In genomic region chr16:30997887-30998711, GRCh38 we compare ENCODE assay signal across 9 cellular contexts. TPM values are rescaled to one million over a fixed set of nuclear protein-coding genes. Genes with fewer than 3 reads are reported as not detected.
DNase-seq lines count a peak whose midpoint lies in the region; ATAC-seq and TF ChIP-seq lines count a peak whose summit lies in the region.
"Had no signal": no experiment of that assay in that cellular context is flagged by ENCODE, and none has a peak within 500 bp of the region (broad histone marks: within the 10 kb centered on the region; RNA-seq: fewer than 3 reads in every experiment).

No MANE protein-coding gene starts in this region.

- H3K27me3 ChIP-seq in kidney epithelial cell (ENCODE audit: control insufficient read depth, insufficient read depth, low read length) = peaks cover 3% of the 10 kb centered on the region

- no peaks in the 10 kb centered on the region for H3K4me1 ChIP-seq in urinary bladder (ENCODE audit: insufficient read depth)

- in situ Hi-C loops in astrocyte of the spinal cord (cut with HindIII; ENCODE audit: low sequenced_read_pairs) = no loop called here

- no peaks in the 10 kb centered on the region for H3K9me3 Mint-ChIP-seq in activated T-cell treated with anti-CD3 and anti-CD28 coated beads, Interleukin-2, amount 50 U/mL, for 4 hours

- no peaks in the 10 kb centered on the region for H3K36me3 Mint-ChIP-seq in activated T-cell treated with anti-CD3 and anti-CD28 coated beads, Interleukin-2, amount 50 U/mL, for 4 hours (ENCODE audit: insufficient read depth)

- H3K36me3 ChIP-seq in kidney epithelial cell (ENCODE audit: control insufficient read depth, insufficient read depth, low read length) = no peaks in the 10 kb centered on the region
- H3K36me3 ChIP-seq in urinary bladder (ENCODE audit: insufficient read depth) = no peaks in the 10 kb centered on the region

- no peak for ATAC-seq in activated T-cell treated with anti-CD3 and anti-CD28 coated beads, Interleukin-2, amount 50 U/mL, for 4 hours
- ATAC-seq in HG02610 (IDR thresholded peaks at IDR 0.05; ENCODE audit: unreplicated experiment) = no peak

- peaks cover 8% of the 10 kb centered on the region for H3K4me1 Mint-ChIP-seq in activated T-cell treated with anti-CD3 and anti-CD28 coated beads, Interleukin-2, amount 50 U/mL, for 4 hours (ENCODE audit: low read depth)

- no peak for TF ChIP-seq CTCF in astrocyte of the spinal cord (IDR thresholded peaks at IDR 0.05; ENCODE audit: low read depth, low read length)
- TF ChIP-seq CTCF in kidney epithelial cell (IDR thresholded peaks at IDR 0.05; ENCODE audit: insufficient read depth, low read length, poor library complexity, severe bottlenecking) = no peak

- no peak overlapping the region for H3K27ac ChIP-seq in urinary bladder (ENCODE audit: low read depth)

- no peak for DNase-seq in activated T-cell treated with anti-CD3 and anti-CD28 coated beads, Interleukin-2, amount 50 U/mL, for 4 hours
- no peak for DNase-seq in activated T-cell treated with anti-CD3 and anti-CD28 coated beads, Interleukin-2, amount 50 U/mL, for 1 hour
- DNase-seq in astrocyte of the spinal cord (ENCODE audit: low read depth, low spot score) (peak; percentile 77), kidney epithelial cell (ENCODE audit: low read depth) (peak; percentile 67), HT-29 (ENCODE audit: low spot score) (no peak), NOMO-1 (lab: John Stamatoyannopoulos, UW; ENCODE audit: unreplicated experiment in 2 of 2) (no peak)
- DNase-seq: DND-41 had no signal

- WGBS in urinary bladder = 70% methylated on average over 18 of the region's 18 CpGs

- H3K27me3 Mint-ChIP-seq in activated T-cell treated with anti-CD3 and anti-CD28 coated beads, Interleukin-2, amount 50 U/mL, for 4 hours (ENCODE audit: low read depth) = no peaks in the 10 kb centered on the region

- H3K4me3 ChIP-seq in astrocyte of the spinal cord (ENCODE audit: low read depth, low read length) (no peak overlapping the region), kidney epithelial cell (ENCODE audit: low read depth, low read length) (no peak overlapping the region), urinary bladder (ENCODE audit: low read depth, low read length) (peak overlapping the region; percentile 49)

- peak overlapping the region; percentile 52 for H3K4me3 Mint-ChIP-seq in activated T-cell treated with anti-CD3 and anti-CD28 coated beads, Interleukin-2, amount 50 U/mL, for 4 hours

RNA-seq across cellular contexts. Expression of gene STX1B, which starts 12.3 kb away (rescaled TPM):
- total RNA-seq in activated T-cell treated with anti-CD3 and anti-CD28 coated beads, Interleukin-2, amount 50 U/mL, for 4 hours = under 1 TPM; 0.25 to 0.69 (median 0.43) TPM
- total RNA-seq in kidney epithelial cell = 0.07 and 0.29 TPM in 2 replicates
- 0.74 TPM for total RNA-seq in urinary bladder
- polyA plus RNA-seq in urinary bladder = 0.47 TPM
- total RNA-seq in HT-29 (2014; rRNA removed; shearing (Covaris generic)) = not detected in 2 replicates

RNA-seq across cellular contexts. Expression of gene HSD3B7, which starts 13.1 kb away (rescaled TPM):
- total RNA-seq in activated T-cell treated with anti-CD3 and anti-CD28 coated beads, Interleukin-2, amount 50 U/mL, for 4 hours = 1 to 10 TPM; 1.2 to 2.0 (median 1.3) TPM
- 11.5 and 13.8 TPM in 2 replicates for total RNA-seq in kidney epithelial cell
- 11.0 TPM for total RNA-seq in urinary bladder
- polyA plus RNA-seq in urinary bladder = 20.3 TPM
- 24.7 and 28.9 TPM in 2 replicates for total RNA-seq in HT-29 (2014; rRNA removed; shearing (Covaris generic))

RNA-seq across cellular contexts. Expression of gene STX4, which starts 35.3 kb away (rescaled TPM):
- 10 to 100 TPM; 53.1 to 81.7 (median 63.8) TPM for total RNA-seq in activated T-cell treated with anti-CD3 and anti-CD28 coated beads, Interleukin-2, amount 50 U/mL, for 4 hours
- total RNA-seq in kidney epithelial cell = 26.3 and 28.0 TPM in 2 replicates
- 18.0 TPM for total RNA-seq in urinary bladder
- polyA plus RNA-seq in urinary bladder = 68.2 TPM
- 17.1 and 17.9 TPM in 2 replicates for total RNA-seq in HT-29 (2014; rRNA removed; shearing (Covaris generic))

RNA-seq across cellular contexts. Expression of gene SETD1A, which starts 40.5 kb away (rescaled TPM):
- 10 to 100 TPM; 39.3 to 49.0 (median 40.5) TPM for total RNA-seq in activated T-cell treated with anti-CD3 and anti-CD28 coated beads, Interleukin-2, amount 50 U/mL, for 4 hours
- total RNA-seq in kidney epithelial cell (7.2 TPM in 2 replicates), urinary bladder (2.9 TPM)
- 14.6 TPM for polyA plus RNA-seq in urinary bladder
- 7.7 and 9.8 TPM in 2 replicates for total RNA-seq in HT-29 (2014; rRNA removed; shearing (Covaris generic))

RNA-seq across cellular contexts. Expression of gene ORAI3, which starts 49.2 kb away (rescaled TPM):
- total RNA-seq in activated T-cell treated with anti-CD3 and anti-CD28 coated beads, Interleukin-2, amount 50 U/mL, for 4 hours = 1 to 10 TPM; 1.5 to 3.3 (median 2.8) TPM
- total RNA-seq in kidney epithelial cell (35.3 and 37.9 TPM in 2 replicates), urinary bladder (16.7 TPM)
- 39.7 TPM for polyA plus RNA-seq in urinary bladder
- 16.9 and 22.9 TPM in 2 replicates for total RNA-seq in HT-29 (2014; rRNA removed; shearing (Covaris generic))

Comparison
In these comparisons a context has a peak if more than half of its experiments do, and no peak if none do; other contexts are left out.
1. DNase-seq: peak in astrocyte of the spinal cord (single experiment) and kidney epithelial cell (single experiment); none in activated T-cell treated with anti-CD3 and anti-CD28 coated beads, Interleukin-2, amount 50 U/mL, for 4 hours (single experiment), activated T-cell treated with anti-CD3 and anti-CD28 coated beads, Interleukin-2, amount 50 U/mL, for 1 hour (single experiment), HT-29 (single experiment) and NOMO-1 (0 of 2).